Comparison of ENCODE assay signal across 1 cellular context in the genomic region with DNA sequence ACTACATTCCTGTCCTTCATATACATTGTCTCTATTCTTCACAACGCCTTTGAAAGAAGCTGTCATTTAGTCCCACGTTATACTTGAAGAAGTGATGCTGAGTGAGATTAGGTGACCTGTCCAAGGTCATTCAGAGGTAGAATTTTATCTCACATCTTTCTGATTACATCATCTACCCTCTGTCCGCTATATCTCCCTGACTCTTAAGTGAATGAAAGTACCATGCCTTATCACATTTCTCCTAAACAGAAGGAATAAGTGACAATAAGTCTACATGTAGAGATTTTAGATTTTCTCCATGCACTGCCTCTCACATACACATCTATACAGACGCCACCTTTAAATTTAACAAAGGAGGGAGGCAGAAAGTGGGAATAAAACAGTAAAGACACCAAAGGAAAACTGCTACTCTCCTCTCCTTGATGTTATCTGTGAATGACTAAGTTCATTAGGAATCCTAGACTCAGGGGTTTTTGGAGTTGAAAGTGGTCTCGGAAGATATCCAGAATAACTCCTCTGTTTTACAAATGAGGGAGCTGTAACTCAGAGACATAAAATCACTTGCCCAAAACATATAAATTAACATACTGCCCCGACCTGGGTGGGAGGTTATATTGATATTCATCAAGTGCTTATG.
A peak's percentile ranks its signal among the peaks of the same experiment; 100 is the strongest.
TF ChIP-seq lines count a peak whose summit lies in the region.

No MANE protein-coding gene starts in this region.

TF ChIP-seq in HEK293, 187 proteins besides CTCF, POLR2A, EP300 and RAD21 (continued from another document):
- peak; percentile 40; the same call in 1 of the 2 replicates for TF ChIP-seq REST (tag by site-specific recombination; IDR thresholded peaks at IDR 0.05)
- TF ChIP-seq ZNF341 (tag by site-specific recombination; IDR thresholded peaks at IDR 0.05; ENCODE audit: low read depth): no peak
